In genomic region chr3:46100812-46101211, GRCh38 we compare ENCODE assay signal across 15 cellular contexts.
DNase-seq lines count a peak whose midpoint lies in the region; ATAC-seq and TF ChIP-seq lines count a peak whose summit lies in the region.
"Had no signal": no experiment of that assay in that cellular context is flagged by ENCODE, and none has a peak within 500 bp of the region (broad histone marks: within the 10 kb centered on the region; RNA-seq: fewer than 3 reads in every experiment).

No MANE protein-coding gene starts in this region.

- H3K9me3 ChIP-seq in heart left ventricle (peaks cover 0 to 8% (median 0%) of the 10 kb centered on the region in 12 donors), neutrophil (no peaks in the 10 kb centered on the region)

- no peak for TF ChIP-seq POLR2A in heart left ventricle (IDR thresholded peaks at IDR 0.05)

- H3K36me3 ChIP-seq in heart left ventricle (no peaks in the 10 kb centered on the region), neutrophil (no peaks in the 10 kb centered on the region)

- H3K4me1 ChIP-seq in heart left ventricle (peaks cover 0 to 86% (median 0%) of the 10 kb centered on the region in 12 donors), neutrophil (ENCODE audit: control insufficient read depth in 1 of 2, insufficient read depth in 1 of 2, low read depth in 1 of 2, low read length in 1 of 2) (peaks cover 77 to 88% of the 10 kb centered on the region in 2 experiments)

- H3K27me3 ChIP-seq in heart left ventricle (no peaks in the 10 kb centered on the region), neutrophil (no peaks in the 10 kb centered on the region)

- intact Hi-C loops in heart left ventricle (cut with DNase I) = no loop called here

- DNase-seq in GDM1 (lab: John Stamatoyannopoulos, UW) (peak; percentile 73), NOMO-1 (lab: John Stamatoyannopoulos, UW; ENCODE audit: unreplicated experiment in 2 of 2) (peak; percentile 89 to 94), heart left ventricle (peak in 1 of 5 donors; percentile 33), HCEC 1CT (no peak), NCI-H2227 (lab: John Stamatoyannopoulos, UW; ENCODE audit: unreplicated experiment) (no peak), cerebellum (ENCODE audit: low spot score) (no peak)
- DNase-seq: activated CD8-positive, alpha-beta memory T cell treated with anti-CD3 and anti-CD28 coated beads for 24 hours; foreskin fibroblast; NCI-H1930; NCI-H510A treated with DMSO at 0.1 percent for 48 hours; retina; stimulated activated CD4-positive, alpha-beta T cell treated with anti-CD3 and anti-CD28 coated beads, Interleukin-1b, Interleukin-23, amount 100 ng/mL, for 48 hours had no signal

- WGBS in heart left ventricle, 4 donors = 70 to 76% (median 74%) methylated on average over 2 of the region's 2 CpGs

- H3K4me3 ChIP-seq in heart left ventricle (no peak overlapping the region), neutrophil (ENCODE audit: low read depth in 1 of 2, low read length in 1 of 2) (peak overlapping the region; percentile 46 to 61)

- ATAC-seq in heart left ventricle (peak; percentile 40 to 72 (median 55)), GM18868 (IDR thresholded peaks at IDR 0.05; ENCODE audit: unreplicated experiment) (no peak)
- ATAC-seq: WTC11 had no signal

- H3K27ac ChIP-seq in heart left ventricle (peak overlapping the region in 2 of 12 donors; percentile 57 to 96), neutrophil (peak overlapping the region; percentile 99)

- TF ChIP-seq CTCF in heart left ventricle (IDR thresholded peaks at IDR 0.05) = no peak
- peak; percentile 76 for TF ChIP-seq CTCF in neutrophil (IDR thresholded peaks at IDR 0.05)

Comparison
In these comparisons a context has a peak if more than half of its experiments do, and no peak if none do; other contexts are left out.
1. DNase-seq: peak in GDM1 (single experiment) and NOMO-1 (2 of 2); none in HCEC 1CT (single experiment), NCI-H2227 (single experiment) and cerebellum (single experiment).
2. H3K4me3 ChIP-seq: peak in neutrophil (2 of 2); none in heart left ventricle (0 of 12).